1 cellular context compared by ENCODE assay signal in genomic region chr3:33439421-33440327, GRCh38.
TF ChIP-seq lines count a peak whose summit lies in the region.

No MANE protein-coding gene starts in this region.

TF ChIP-seq in HepG2, 621 proteins besides CTCF, POLR2A, EP300 and RAD21 (continued from another document and continues in another):
- TF ChIP-seq ZBTB14 (CRISPR knock-in tag; IDR thresholded peaks at IDR 0.05) (no peak), AHR (CRISPR knock-in tag; IDR thresholded peaks at IDR 0.05) (no peak), HMG20B (CRISPR knock-in tag; conservative IDR thresholded peaks at IDR 0.05) (0 out of 2 replicates have a peak, but pooled peaks have one; percentile 23), HHEX (CRISPR knock-in tag; IDR thresholded peaks at IDR 0.05) (no peak), GLI4 (CRISPR knock-in tag; IDR thresholded peaks at IDR 0.05; ENCODE audit: borderline replicate concordance) (peak; percentile 75; the same call in 1 of the 2 replicates), HNF1A (IDR thresholded peaks at IDR 0.05; ENCODE audit: low read depth) (no peak), HNF1A (CRISPR knock-in tag; IDR thresholded peaks at IDR 0.05; ENCODE audit: borderline replicate concordance) (no peak), ZBTB37 (CRISPR knock-in tag; IDR thresholded peaks at IDR 0.05) (no peak), ZBTB20 (CRISPR knock-in tag; IDR thresholded peaks at IDR 0.05; ENCODE audit: borderline replicate concordance, low read depth) (no peak), RERE (CRISPR knock-in tag; IDR thresholded peaks at IDR 0.05; ENCODE audit: low read depth) (no peak), ZNF782 (CRISPR knock-in tag; IDR thresholded peaks at IDR 0.05; ENCODE audit: borderline replicate concordance) (no peak), HNRNPL (IDR thresholded peaks at IDR 0.05; ENCODE audit: low read depth, low read length) (0 out of 2 replicates have a peak, but pooled peaks have one; percentile 53), ZNF264 (CRISPR knock-in tag; IDR thresholded peaks at IDR 0.05) (no peak), ZNF607 (CRISPR knock-in tag; IDR thresholded peaks at IDR 0.05; ENCODE audit: borderline replicate concordance) (0 out of 2 replicates have a peak, but pooled peaks have one; percentile 15), HOMEZ (CRISPR knock-in tag; IDR thresholded peaks at IDR 0.05; ENCODE audit: low read depth) (no peak), THRA (CRISPR knock-in tag; IDR thresholded peaks at IDR 0.05; ENCODE audit: borderline replicate concordance) (no peak), TARDBP (CRISPR knock-in tag; IDR thresholded peaks at IDR 0.05) (no peak), GATA4 (IDR thresholded peaks at IDR 0.05; ENCODE audit: borderline replicate concordance, low read depth) (0 out of 2 replicates have a peak, but pooled peaks have one; percentile 10), GATAD1 (CRISPR knock-in tag; IDR thresholded peaks at IDR 0.05) (no peak), ZNF234 (CRISPR knock-in tag; conservative IDR thresholded peaks at IDR 0.05) (no peak; the same call in 1 of the 2 replicates), ZNF597 (CRISPR knock-in tag; IDR thresholded peaks at IDR 0.05) (no peak), PBX3 (CRISPR knock-in tag; IDR thresholded peaks at IDR 0.05; ENCODE audit: borderline replicate concordance) (no peak), GLMP (CRISPR knock-in tag; IDR thresholded peaks at IDR 0.05; ENCODE audit: borderline replicate concordance) (no peak), SMAD1 (CRISPR knock-in tag; IDR thresholded peaks at IDR 0.05; ENCODE audit: borderline replicate concordance, low read depth) (no peak), HCFC1 (IDR thresholded peaks at IDR 0.05; ENCODE audit: low read depth, low read length) (no peak), NR2C2 (CRISPR knock-in tag; IDR thresholded peaks at IDR 0.05; ENCODE audit: borderline replicate concordance) (no peak), KAT7 (CRISPR knock-in tag; IDR thresholded peaks at IDR 0.05; ENCODE audit: borderline replicate concordance) (peak; percentile 90; the same call in 1 of the 2 replicates), ARID5B (CRISPR knock-in tag; IDR thresholded peaks at IDR 0.05) (peak; percentile 17; the same call in 1 of the 2 replicates), ZNF333 (CRISPR knock-in tag; IDR thresholded peaks at IDR 0.05; ENCODE audit: borderline replicate concordance) (0 out of 2 replicates have a peak, but pooled peaks have one; percentile 81), MED13 (CRISPR knock-in tag; IDR thresholded peaks at IDR 0.05) (peak; percentile 34; the same call in 1 of the 2 replicates), BORCS8-MEF2B (CRISPR knock-in tag; IDR thresholded peaks at IDR 0.05) (no peak), SIX4 (CRISPR knock-in tag; IDR thresholded peaks at IDR 0.05) (no peak), MIER2 (CRISPR knock-in tag; IDR thresholded peaks at IDR 0.05) (no peak)
